23 cellular contexts compared by ENCODE assay signal in genomic region chr2:239917128-239917956, GRCh38.
DNase-seq lines count a peak whose midpoint lies in the region; ATAC-seq, FAIRE-seq and TF ChIP-seq lines count a peak whose summit lies in the region.
"Had no signal": no experiment of that assay in that cellular context is flagged by ENCODE, and none has a peak within 500 bp of the region (broad histone marks: within the 10 kb centered on the region; RNA-seq: fewer than 3 reads in every experiment).

No MANE protein-coding gene starts in this region.

- H3K4me1 ChIP-seq in colonic mucosa (no peaks in the 10 kb centered on the region), kidney (ENCODE audit: control insufficient read depth in 1 of 2, insufficient read depth in 1 of 2, low read depth in 1 of 2, low read length in 2 of 2) (no peaks in the 10 kb centered on the region)
- H3K4me1 ChIP-seq: SJSA1 had no signal

- H3K27me3 Mint-ChIP-seq in HFFc6 (ENCODE audit: insufficient read depth) = peaks cover 5% of the 10 kb centered on the region
- H3K27me3 Mint-ChIP-seq: activated naive CD8-positive, alpha-beta T cell treated with anti-CD3 and anti-CD28 coated beads, Interleukin-2, amount 10 ng/mL, durations not matched to agents 7 days and 5 days; activated T-helper 17 cell treated with anti-CD3 and anti-CD28 coated beads, Interleukin-2, amount 50 U/mL, for 72 hours; T-helper 17 cell had no signal

- in situ Hi-C loops in Caki2 (cut with HindIII; ENCODE audit: low pct_unique_long_range_greater_than_20kb, low sequenced_read_pairs) = no loop called here

- no peaks in the 10 kb centered on the region for H3K27me3 ChIP-seq in colonic mucosa
- H3K27me3 ChIP-seq: SJSA1 had no signal

- TF ChIP-seq CTCF in HFFc6 (IDR thresholded peaks at IDR 0.05) (no peak), colonic mucosa (IDR thresholded peaks at IDR 0.05) (no peak), kidney (IDR thresholded peaks at IDR 0.05; ENCODE audit: borderline replicate concordance, extremely low read depth, insufficient read depth) (no peak)

- ATAC-seq in HG03460 (IDR thresholded peaks at IDR 0.05; ENCODE audit: unreplicated experiment) (no peak), GM21367 (IDR thresholded peaks at IDR 0.05; ENCODE audit: unreplicated experiment) (no peak), GM21717 (IDR thresholded peaks at IDR 0.05; ENCODE audit: unreplicated experiment) (no peak)
- ATAC-seq: activated T-helper 17 cell treated with anti-CD3 and anti-CD28 coated beads, Interleukin-2, amount 50 U/mL, for 72 hours; PC-3; T-helper 17 cell had no signal

- no peak for FAIRE-seq in kidney (lab: Jason Lieb, UNC)
- FAIRE-seq: colon, D721Med had no signal

- H3K4me3 ChIP-seq in colonic mucosa (no peak overlapping the region), kidney (ENCODE audit: low read length in 2 of 2) (no peak overlapping the region)
- H3K4me3 ChIP-seq: SJSA1, thoracic aorta had no signal

- no peak overlapping the region; the same call in 1 of the 2 replicates for H3K27ac Mint-ChIP-seq in HFFc6
- H3K27ac Mint-ChIP-seq: activated naive CD8-positive, alpha-beta T cell treated with anti-CD3 and anti-CD28 coated beads, Interleukin-2, amount 10 ng/mL, durations not matched to agents 7 days and 5 days; activated T-helper 17 cell treated with anti-CD3 and anti-CD28 coated beads, Interleukin-2, amount 50 U/mL, for 72 hours; nephron progenitor cell; T-helper 17 cell had no signal

- intact Hi-C loops in colonic mucosa (cut with DNase I) = no loop called here
- intact Hi-C loops in kidney (cut with DNase I) = no loop called here

- H3K36me3 Mint-ChIP-seq in HFFc6 (ENCODE audit: low read depth) = no peaks in the 10 kb centered on the region

- no peak overlapping the region for H3K4me3 Mint-ChIP-seq in HFFc6
- H3K4me3 Mint-ChIP-seq: activated naive CD8-positive, alpha-beta T cell treated with anti-CD3 and anti-CD28 coated beads, Interleukin-2, amount 10 ng/mL, durations not matched to agents 7 days and 5 days; activated T-helper 17 cell treated with anti-CD3 and anti-CD28 coated beads, Interleukin-2, amount 50 U/mL, for 72 hours; CD14-positive monocyte; nephron progenitor cell; T-helper 17 cell had no signal

- peaks cover 17% of the 10 kb centered on the region for H3K9me3 Mint-ChIP-seq in HFFc6
- H3K9me3 Mint-ChIP-seq: activated T-helper 17 cell treated with anti-CD3 and anti-CD28 coated beads, Interleukin-2, amount 50 U/mL, for 72 hours had no signal

- H3K9ac ChIP-seq in colonic mucosa (ENCODE audit: low read depth in 2 of 2, low read length in 2 of 2) = no peak overlapping the region
- no peak overlapping the region for H3K9ac ChIP-seq in kidney (ENCODE audit: low read length in 2 of 2)
- H3K9ac ChIP-seq: KMS-11 had no signal

- H3K27ac ChIP-seq in colonic mucosa = no peak overlapping the region
- H3K27ac ChIP-seq in kidney (ENCODE audit: low read depth in 2 of 2, low read length in 2 of 2) = no peak overlapping the region
- H3K27ac ChIP-seq: KMS-11, SJSA1, thoracic aorta had no signal

- H3K9me3 ChIP-seq in colonic mucosa (no peaks in the 10 kb centered on the region), kidney (ENCODE audit: control insufficient read depth in 1 of 2, low read length in 2 of 2) (peaks cover 4 to 17% of the 10 kb centered on the region in 2 donors)

- H3K36me3 ChIP-seq in colonic mucosa (no peaks in the 10 kb centered on the region), kidney (ENCODE audit: control insufficient read depth in 1 of 2, insufficient read depth in 2 of 2, low read length in 2 of 2) (no peaks in the 10 kb centered on the region)
- H3K36me3 ChIP-seq: SJSA1, thoracic aorta had no signal

- peak; percentile 19 for DNase-seq in Caki2 (ENCODE audit: low read depth)
- DNase-seq in HFFc6 = peak; percentile 11
- peak; percentile 4 for DNase-seq in colonic mucosa
- peak; percentile 4 for DNase-seq in kidney
- DNase-seq in amygdala (lab: John Stamatoyannopoulos, UW) = no peak
- DNase-seq: activated CD4-positive, alpha-beta T cell treated with anti-CD3 and anti-CD28 coated beads for 4 hours; activated naive CD8-positive, alpha-beta T cell treated with anti-CD3 and anti-CD28 coated beads, Interleukin-2, amount 10 ng/mL, durations not matched to agents 7 days and 5 days; MV-4-11; NCI-H187 treated with DMSO at 0.1 percent for 48 hours; NCI-H82; nephron progenitor cell; PC-3; T-helper 17 cell had no signal

- H3K4me1 Mint-ChIP-seq in HFFc6 (ENCODE audit: low read depth) = no peaks in the 10 kb centered on the region
- H3K4me1 Mint-ChIP-seq: activated naive CD8-positive, alpha-beta T cell treated with anti-CD3 and anti-CD28 coated beads, Interleukin-2, amount 10 ng/mL, durations not matched to agents 7 days and 5 days; CD14-positive monocyte; nephron progenitor cell; T-helper 17 cell had no signal

Comparison
In these comparisons a context has a peak if more than half of its experiments do, and no peak if none do; other contexts are left out.
1. DNase-seq: peak in Caki2 (single experiment), HFFc6 (single experiment), colonic mucosa (single experiment) and kidney (single experiment); none in amygdala (0 of 56).